11 cellular contexts compared by ENCODE assay signal in the genomic region with DNA sequence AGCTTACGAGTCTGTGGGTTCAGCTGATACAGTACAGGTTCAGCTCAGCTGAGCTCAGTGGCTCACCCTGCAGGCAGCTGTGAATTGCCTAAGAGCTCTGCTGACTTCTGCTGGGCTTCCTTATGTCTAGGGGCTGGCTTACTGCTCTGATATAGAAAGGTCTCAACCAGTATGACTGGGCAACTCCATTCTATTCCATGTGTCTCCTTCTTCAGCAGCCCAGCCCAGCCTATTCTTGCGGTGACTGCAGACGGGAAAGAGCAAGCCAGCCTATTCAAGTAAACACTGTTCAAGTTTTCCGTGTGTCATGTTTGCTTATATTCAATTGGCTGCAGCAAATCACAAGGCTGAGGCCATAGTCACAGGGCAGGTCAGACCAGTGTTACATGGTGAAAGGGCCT.
A peak's percentile ranks its signal among the peaks of the same experiment; 100 is the strongest.
DNase-seq lines count a peak whose midpoint lies in the region; ATAC-seq and TF ChIP-seq lines count a peak whose summit lies in the region.
"Had no signal": no experiment of that assay in that cellular context is flagged by ENCODE, and none has a peak within 500 bp of the region (broad histone marks: within the 10 kb centered on the region; RNA-seq: fewer than 3 reads in every experiment).

No MANE protein-coding gene starts in this region.

- DNase-seq in AG10803 (ENCODE audit: low read depth) (no peak), SW480 (ENCODE audit: low spot score) (peak; percentile 4), iris pigment epithelial cell (ENCODE audit: low read depth) (peak; percentile 49), GM13976 (ENCODE audit: low spot score) (no peak), RWPE1 (ENCODE audit: low spot score) (no peak)
- peak; percentile 15 for DNase-seq in Jurkat, Clone E6-1 (ENCODE audit: low read depth, low spot score)
- DNase-seq in CD4-positive, alpha-beta memory T cell: no peak
- DNase-seq: effector memory CD4-positive, alpha-beta T cell; NCI-H1436; stimulated activated CD4-positive, alpha-beta T cell treated with anti-CD3 and anti-CD28 coated beads, Interleukin-12 subunit alpha, Interleukin-12 subunit beta, amount 100 ng/mL, for 4 hours had no signal

- H3K4me1 ChIP-seq in CD4-positive, alpha-beta memory T cell (ENCODE audit: insufficient read depth, low read length): no peaks in the 10 kb centered on the region

- in situ Hi-C loops in GM13976 (cut with MboI; ENCODE audit: low sequenced_read_pairs, unreplicated experiment): no loop called here

- CTCF ChIA-PET in RWPE1 (lab: Yijun Ruan, JAX): interaction anchor here (0.6 kb wide), 1 partner anchor 8 kb away, joined by 3 read pairs; no protein-coding TSS in a partner anchor
- CTCF ChIA-PET in CD4-positive, alpha-beta memory T cell (lab: Charles Lee; ENCODE audit: partially characterized antibody): no interaction called here

- no peaks in the 10 kb centered on the region for H3K9me3 ChIP-seq in CD4-positive, alpha-beta memory T cell (ENCODE audit: control insufficient read depth in 1 of 2, low read length in 2 of 2)

- H3K9me3 Mint-ChIP-seq in CD4-positive, alpha-beta memory T cell: peaks cover 0 to 27% (median 6%) of the 10 kb centered on the region in 8 donors

- ATAC-seq in HG02798 (IDR thresholded peaks at IDR 0.05; ENCODE audit: poor library complexity, unreplicated experiment): no peak

- TF ChIP-seq CTCF in AG10803 (conservative IDR thresholded peaks at IDR 0.05; ENCODE audit: low read length) (peak; percentile 45), GM13976 (IDR thresholded peaks at IDR 0.05; ENCODE audit: borderline replicate concordance, control extremely low read depth, extremely low read depth, insufficient read depth, missing control alignments) (no peak), RWPE1 (conservative IDR thresholded peaks at IDR 0.05; ENCODE audit: low read depth) (no peak)

- H3K36me3 ChIP-seq in CD4-positive, alpha-beta memory T cell (ENCODE audit: insufficient read depth, low read length): no peaks in the 10 kb centered on the region

- H3K27ac ChIP-seq in RWPE1: no peak overlapping the region
- no peak overlapping the region for H3K27ac ChIP-seq in CD4-positive, alpha-beta memory T cell (ENCODE audit: low read depth, low read length)

- no peaks in the 10 kb centered on the region for H3K4me1 Mint-ChIP-seq in CD4-positive, alpha-beta memory T cell

- no peak overlapping the region for H3K4me3 Mint-ChIP-seq in CD4-positive, alpha-beta memory T cell

- no peak overlapping the region for H3K27ac Mint-ChIP-seq in CD4-positive, alpha-beta memory T cell

- no peaks in the 10 kb centered on the region for H3K36me3 Mint-ChIP-seq in CD4-positive, alpha-beta memory T cell

- no peak overlapping the region for H3K4me3 ChIP-seq in AG10803 (ENCODE audit: low read length)
- no peak overlapping the region for H3K4me3 ChIP-seq in Jurkat, Clone E6-1 (ENCODE audit: low read length)
- H3K4me3 ChIP-seq in CD4-positive, alpha-beta memory T cell (ENCODE audit: low read length in 2 of 2): no peak overlapping the region

- POLR2A ChIA-PET in RWPE1 (lab: Yijun Ruan, JAX; ENCODE audit: low non-redundant PET): no interaction called here
- POLR2A ChIA-PET in CD4-positive, alpha-beta memory T cell (lab: Charles Lee; ENCODE audit: partially characterized antibody): no interaction called here

- intact Hi-C loops in CD4-positive, alpha-beta memory T cell (cut with micrococcal nuclease): no loop called here

- no peaks in the 10 kb centered on the region for H3K27me3 ChIP-seq in CD4-positive, alpha-beta memory T cell (ENCODE audit: insufficient read depth, low read length)

- no peaks in the 10 kb centered on the region for H3K27me3 Mint-ChIP-seq in CD4-positive, alpha-beta memory T cell

Comparison
In these comparisons a context has a peak if more than half of its experiments do, and no peak if none do; other contexts are left out.
1. DNase-seq: peak in Jurkat, Clone E6-1 (single experiment), SW480 (single experiment) and iris pigment epithelial cell (single experiment); none in AG10803 (single experiment), GM13976 (single experiment), RWPE1 (single experiment) and CD4-positive, alpha-beta memory T cell (0 of 5).